Comparison of ENCODE assay signal across 23 cellular contexts in genomic region chr6:129637340-129638054, GRCh38.
DNase-seq lines count a peak whose midpoint lies in the region; ATAC-seq, FAIRE-seq and TF ChIP-seq lines count a peak whose summit lies in the region.
"Had no signal": no experiment of that assay in that cellular context is flagged by ENCODE, and none has a peak within 500 bp of the region (broad histone marks: within the 10 kb centered on the region; RNA-seq: fewer than 3 reads in every experiment).

No MANE protein-coding gene starts in this region.

- no peak for TF ChIP-seq CTCF in endothelial cell of umbilical vein (IDR thresholded peaks at IDR 0.05; ENCODE audit: extremely low read depth in 1 of 2, insufficient read depth in 1 of 2, low read depth in 1 of 2, low read length in 2 of 2)

- no peaks in the 10 kb centered on the region for H4K20me1 ChIP-seq in endothelial cell of umbilical vein (replicated peaks; ENCODE audit: control insufficient read depth, extremely low read depth, insufficient read depth, low read length)
- H4K20me1 ChIP-seq: BLaER1 had no signal

- FAIRE-seq in endothelial cell of umbilical vein (lab: Jason Lieb, UNC) = no peak
- FAIRE-seq: GM18507 had no signal

- no peaks in the 10 kb centered on the region for H3K9me1 ChIP-seq in endothelial cell of umbilical vein (replicated peaks; ENCODE audit: control insufficient read depth, extremely low read depth, insufficient read depth, low read length)

- peaks cover 8 to 32% of the 10 kb centered on the region in 2 experiments for H3K36me3 ChIP-seq in endothelial cell of umbilical vein (ENCODE audit: control insufficient read depth in 2 of 2, extremely low read depth in 1 of 2, insufficient read depth in 2 of 2, low read length in 2 of 2)
- H3K36me3 ChIP-seq in skeletal muscle tissue (ENCODE audit: control insufficient read depth in 3 of 3, insufficient read depth in 3 of 3, low read length in 3 of 3) = peaks cover 0 to 19% (median 0%) of the 10 kb centered on the region in 3 donors

- H3K4me3 ChIP-seq in endothelial cell of umbilical vein (replicated peaks in 1 of 3; ENCODE audit: insufficient read depth in 1 of 3, low read depth in 1 of 3, low read length in 3 of 3) = no peak overlapping the region
- no peak overlapping the region for H3K4me3 ChIP-seq in skeletal muscle tissue (ENCODE audit: low read length in 3 of 3)
- H3K4me3 ChIP-seq: BLaER1, coronary artery, psoas muscle had no signal

- H2AFZ ChIP-seq in endothelial cell of umbilical vein (ENCODE audit: low read depth, low read length) = no peak overlapping the region

- H3K9ac ChIP-seq in endothelial cell of umbilical vein (replicated peaks; ENCODE audit: extremely low read depth, insufficient read depth, low read length) = peak overlapping the region; percentile 17
- no peak overlapping the region for H3K9ac ChIP-seq in skeletal muscle tissue (ENCODE audit: low read depth in 1 of 3, low read length in 3 of 3)
- H3K9ac ChIP-seq: BLaER1 had no signal

- CTCF ChIA-PET in endothelial cell of umbilical vein (lab: Charles Lee) = interaction anchor here (0.8 to 1.9 kb wide), 8 partner anchors 11 to 112 kb away, joined by 3 to 5 read pairs (median 3); no protein-coding TSS in a partner anchor

- DNase-seq in DMS153 (lab: John Stamatoyannopoulos, UW) (peak; percentile 25), DMS153 treated with DMSO at 0.1 percent for 48 hours (lab: John Stamatoyannopoulos, UW; ENCODE audit: unreplicated experiment) (no peak), NCI-H774 (lab: John Stamatoyannopoulos, UW) (peak; percentile 41), endothelial cell of umbilical vein (ENCODE audit: low read depth, low spot score) (no peak), NCI-H2171 (lab: John Stamatoyannopoulos, UW) (no peak), islet precursor cell (no peak)
- DNase-seq: activated CD4-positive, alpha-beta T cell treated with anti-CD3 and anti-CD28 coated beads for 4 hours; activated gamma-delta T cell; amygdala; DMS 273 treated with DMSO at 0.1 percent for 48 hours; erythroblast; left ventricle myocardium superior; naive B cell; NCI-H2029 treated with DMSO at 0.1 percent for 48 hours; NCI-H524; psoas muscle; stimulated activated CD4-positive, alpha-beta T cell treated with anti-CD3 and anti-CD28 coated beads, Interleukin-12 subunit alpha, Interleukin-12 subunit beta, amount 100 ng/mL, for 4 hours had no signal

- BruUV-seq in endothelial cell of umbilical vein (replicated peaks; lab: Mats Ljungman, UMichigan) = no TSS peak

- H3K4me2 ChIP-seq in endothelial cell of umbilical vein (ENCODE audit: insufficient read depth, low read length) = no peak overlapping the region
- H3K4me2 ChIP-seq: BLaER1 had no signal

- ATAC-seq in HG03442 (IDR thresholded peaks at IDR 0.05; ENCODE audit: unreplicated experiment) = no peak
- ATAC-seq: psoas muscle had no signal

- H3K9me3 ChIP-seq in endothelial cell of umbilical vein (replicated peaks; ENCODE audit: control insufficient read depth, insufficient read depth, low read length) = no peaks in the 10 kb centered on the region
- H3K9me3 ChIP-seq in skeletal muscle tissue (ENCODE audit: control insufficient read depth in 3 of 3, low read length in 3 of 3) = no peaks in the 10 kb centered on the region
- H3K9me3 ChIP-seq: BLaER1, psoas muscle had no signal

- H3K4me1 ChIP-seq in endothelial cell of umbilical vein (ENCODE audit: control insufficient read depth, extremely low read depth, insufficient read depth, low read length) = peaks cover 51% of the 10 kb centered on the region
- peaks cover 0 to 3% (median 3%) of the 10 kb centered on the region in 3 donors for H3K4me1 ChIP-seq in skeletal muscle tissue (ENCODE audit: control insufficient read depth in 3 of 3, insufficient read depth in 3 of 3, low read length in 3 of 3)
- H3K4me1 ChIP-seq: BLaER1 had no signal

- dilution Hi-C loops in endothelial cell of umbilical vein (cut with MboI; ENCODE audit: extremely low pct_ligation_motif_present, low sequenced_read_pairs) = no loop called here

- intact Hi-C loops in endothelial cell of umbilical vein (cut with micrococcal nuclease) = no loop called here

- H3K79me2 ChIP-seq in endothelial cell of umbilical vein (ENCODE audit: control insufficient read depth, insufficient read depth, low read length) = peaks cover 19% of the 10 kb centered on the region

- POLR2A ChIA-PET in endothelial cell of umbilical vein (lab: Charles Lee) = no interaction called here

- H3K27me3 ChIP-seq in endothelial cell of umbilical vein (ENCODE audit: control insufficient read depth in 2 of 2, insufficient read depth in 2 of 2, low read length in 2 of 2) = no peaks in the 10 kb centered on the region
- H3K27me3 ChIP-seq in skeletal muscle tissue (ENCODE audit: control insufficient read depth in 3 of 3, insufficient read depth in 3 of 3, low read length in 3 of 3) = no peaks in the 10 kb centered on the region
- H3K27me3 ChIP-seq: BLaER1 had no signal

- TF ChIP-seq POLR2A in endothelial cell of umbilical vein (IDR thresholded peaks at IDR 0.05; ENCODE audit: low read depth, low read length) = no peak

- H3K27ac ChIP-seq in endothelial cell of umbilical vein (ENCODE audit: insufficient read depth, low read depth, low read length) (peak overlapping the region; percentile 82), skeletal muscle tissue (ENCODE audit: low read depth, low read length) (peak overlapping the region; percentile 21)
- H3K27ac ChIP-seq: 22Rv1, BLaER1, psoas muscle had no signal

TF ChIP-seq in endothelial cell of umbilical vein, 7 proteins besides CTCF, POLR2A, EP300 and RAD21:
- TF ChIP-seq EZH2 (IDR thresholded peaks at IDR 0.05; ENCODE audit: borderline replicate concordance, low read depth, low read length, severe bottlenecking) = no peak

Comparison
In these comparisons a context has a peak if more than half of its experiments do, and no peak if none do; other contexts are left out.
1. DNase-seq: peak in DMS153 (single experiment) and NCI-H774 (single experiment); none in DMS153 treated with DMSO at 0.1 percent for 48 hours (single experiment), endothelial cell of umbilical vein (single experiment), NCI-H2171 (single experiment) and islet precursor cell (single experiment).